17 cellular contexts compared by ENCODE assay signal in genomic region chr16:76932541-76933211, GRCh38.
DNase-seq lines count a peak whose midpoint lies in the region; ATAC-seq and TF ChIP-seq lines count a peak whose summit lies in the region.
"Had no signal": no experiment of that assay in that cellular context is flagged by ENCODE, and none has a peak within 500 bp of the region (broad histone marks: within the 10 kb centered on the region; RNA-seq: fewer than 3 reads in every experiment).

No MANE protein-coding gene starts in this region.

- no peak overlapping the region for H3K27ac ChIP-seq in GM23248
- H3K27ac ChIP-seq: heart right ventricle, HL-60, parathyroid adenoma had no signal

- no peak overlapping the region for H3K9ac ChIP-seq in GM23248
- H3K9ac ChIP-seq: parathyroid adenoma had no signal

- no peaks in the 10 kb centered on the region for H3K4me1 ChIP-seq in GM23248 (ENCODE audit: insufficient read depth)
- H3K4me1 ChIP-seq: parathyroid adenoma had no signal

- H3K9me2 ChIP-seq in GM23248 (ENCODE audit: insufficient read depth) = no peaks in the 10 kb centered on the region

- no peak overlapping the region for H3K4me3 ChIP-seq in GM23248
- H3K4me3 ChIP-seq in fibroblast of the aortic adventitia (ENCODE audit: low read depth, low read length) = no peak overlapping the region
- H3K4me3 ChIP-seq: heart right ventricle had no signal

- no peak overlapping the region for H3K27ac Mint-ChIP-seq in activated naive CD8-positive, alpha-beta T cell treated with anti-CD3 and anti-CD28 coated beads, Interleukin-2, amount 50 U/mL, for 24 hours
- H3K27ac Mint-ChIP-seq in WTC11 = no peak overlapping the region
- H3K27ac Mint-ChIP-seq: activated CD4-positive, alpha-beta T cell treated with anti-CD3 and anti-CD28 coated beads, Interleukin-2, amount 10 ng/mL, durations not matched to agents 7 days and 5 days; B cell had no signal

- no peaks in the 10 kb centered on the region for H3K9me3 ChIP-seq in GM23248 (ENCODE audit: low read depth)
- H3K9me3 ChIP-seq: heart right ventricle had no signal

- H3K27me3 Mint-ChIP-seq in activated naive CD8-positive, alpha-beta T cell treated with anti-CD3 and anti-CD28 coated beads, Interleukin-2, amount 50 U/mL, for 24 hours = peaks cover 2% of the 10 kb centered on the region
- peaks cover 3% of the 10 kb centered on the region; the same call in 1 of the 2 replicates for H3K27me3 Mint-ChIP-seq in WTC11 (ENCODE audit: low read depth)
- H3K27me3 Mint-ChIP-seq: activated CD4-positive, alpha-beta T cell treated with anti-CD3 and anti-CD28 coated beads, Interleukin-2, amount 10 ng/mL, durations not matched to agents 7 days and 5 days; B cell had no signal

- H3K4me2 ChIP-seq in GM23248 (ENCODE audit: unreplicated experiment) = no peak overlapping the region

- H3F3A ChIP-seq in GM23248 (ENCODE audit: insufficient read depth) = no peaks in the 10 kb centered on the region

- in situ Hi-C loops in ACHN (cut with HindIII; ENCODE audit: low pct_ligation_motif_present, low pct_unique_long_range_greater_than_20kb, low sequenced_read_pairs) = no loop called here
- in situ Hi-C loops in GM23248 (cut with MboI) = no loop called here
- in situ Hi-C loops in GM13976 (cut with MboI; ENCODE audit: low sequenced_read_pairs, unreplicated experiment) = no loop called here

- TF ChIP-seq CTCF in fibroblast of the aortic adventitia (IDR thresholded peaks at IDR 0.05; ENCODE audit: insufficient read depth, low read length) (no peak), GM13976 (IDR thresholded peaks at IDR 0.05; ENCODE audit: borderline replicate concordance, control extremely low read depth, extremely low read depth, insufficient read depth, missing control alignments) (no peak), WTC11 (IDR thresholded peaks at IDR 0.05) (no peak)

- H4K20me1 ChIP-seq in GM23248 (ENCODE audit: insufficient read depth) = no peaks in the 10 kb centered on the region

- ATAC-seq in activated naive CD8-positive, alpha-beta T cell treated with anti-CD3 and anti-CD28 coated beads, Interleukin-2, amount 50 U/mL, for 24 hours = peak; percentile 33
- no peak for ATAC-seq in WTC11
- no peak for ATAC-seq in HG03139 (IDR thresholded peaks at IDR 0.05; ENCODE audit: unreplicated experiment)
- ATAC-seq: heart right ventricle, left colon had no signal

- POLR2A ChIA-PET in WTC11 (lab: Charles Lee) = no interaction called here

- H3K27me3 ChIP-seq in GM23248 (replicated peaks; ENCODE audit: insufficient read depth) = no peaks in the 10 kb centered on the region
- H3K27me3 ChIP-seq: heart right ventricle had no signal

- peaks cover 6% of the 10 kb centered on the region for H3K4me1 Mint-ChIP-seq in activated naive CD8-positive, alpha-beta T cell treated with anti-CD3 and anti-CD28 coated beads, Interleukin-2, amount 50 U/mL, for 24 hours
- H3K4me1 Mint-ChIP-seq in WTC11 = no peaks in the 10 kb centered on the region
- H3K4me1 Mint-ChIP-seq: activated CD4-positive, alpha-beta T cell treated with anti-CD3 and anti-CD28 coated beads, Interleukin-2, amount 10 ng/mL, durations not matched to agents 7 days and 5 days; B cell had no signal

- CTCF ChIA-PET in WTC11 (lab: Charles Lee) = no interaction called here

- no peak overlapping the region for H2AFZ ChIP-seq in GM23248
- H2AFZ ChIP-seq: parathyroid adenoma had no signal

- DNase-seq in ACHN (peak; percentile 38), GM23248 (peak; percentile 32), fibroblast of the aortic adventitia (ENCODE audit: low read depth) (peak; percentile 58), NCI-H128 (lab: John Stamatoyannopoulos, UW; ENCODE audit: unreplicated experiment) (no peak), GM13976 (ENCODE audit: low spot score) (no peak), WTC11 (ENCODE audit: low spot score) (no peak)
- DNase-seq in activated naive CD8-positive, alpha-beta T cell treated with anti-CD3 and anti-CD28 coated beads, Interleukin-2, amount 50 U/mL, for 24 hours = no peak
- DNase-seq: activated CD4-positive, alpha-beta T cell treated with anti-CD3 and anti-CD28 coated beads, Interleukin-2, amount 10 ng/mL, durations not matched to agents 7 days and 5 days; DMS53; heart right ventricle; Kasumi-1; left colon; NCI-H1694 had no signal

- H3K4me3 Mint-ChIP-seq in activated naive CD8-positive, alpha-beta T cell treated with anti-CD3 and anti-CD28 coated beads, Interleukin-2, amount 50 U/mL, for 24 hours = no peak overlapping the region
- H3K4me3 Mint-ChIP-seq in WTC11 = no peak overlapping the region
- H3K4me3 Mint-ChIP-seq: activated CD4-positive, alpha-beta T cell treated with anti-CD3 and anti-CD28 coated beads, Interleukin-2, amount 10 ng/mL, durations not matched to agents 7 days and 5 days; B cell had no signal

- no peaks in the 10 kb centered on the region for H3K36me3 ChIP-seq in GM23248 (ENCODE audit: low read depth)
- H3K36me3 ChIP-seq: heart right ventricle had no signal

- 61 to 66% methylated on average over 1 of the region's 1 CpG for WGBS in GM23248 (ENCODE audit: low coverage in 1 of 2, low lambda C conversion rate in 2 of 2, missing lambda C conversion rate in 2 of 2), 2 experiments

- no peaks in the 10 kb centered on the region for H3K36me3 Mint-ChIP-seq in activated naive CD8-positive, alpha-beta T cell treated with anti-CD3 and anti-CD28 coated beads, Interleukin-2, amount 50 U/mL, for 24 hours (ENCODE audit: low read depth)
- peaks cover 12% of the 10 kb centered on the region for H3K36me3 Mint-ChIP-seq in WTC11

- no peaks in the 10 kb centered on the region for H3K79me2 ChIP-seq in GM23248 (ENCODE audit: insufficient read depth)
- H3K79me2 ChIP-seq: parathyroid adenoma had no signal

- peaks cover 8% of the 10 kb centered on the region for H3K9me3 Mint-ChIP-seq in activated naive CD8-positive, alpha-beta T cell treated with anti-CD3 and anti-CD28 coated beads, Interleukin-2, amount 50 U/mL, for 24 hours
- peaks cover 59% of the 10 kb centered on the region for H3K9me3 Mint-ChIP-seq in WTC11
- H3K9me3 Mint-ChIP-seq: activated CD4-positive, alpha-beta T cell treated with anti-CD3 and anti-CD28 coated beads, Interleukin-2, amount 10 ng/mL, durations not matched to agents 7 days and 5 days had no signal

TF ChIP-seq in WTC11, 78 proteins besides CTCF, POLR2A, EP300 and RAD21 (continues in another document):
- no peak for TF ChIP-seq ZNF671 (CRISPR knock-in tag; IDR thresholded peaks at IDR 0.05)
- TF ChIP-seq E2F5 (CRISPR knock-in tag; IDR thresholded peaks at IDR 0.05) = no peak
- no peak for TF ChIP-seq ZNF263 (CRISPR knock-in tag; IDR thresholded peaks at IDR 0.05; ENCODE audit: low read depth)
- no peak for TF ChIP-seq E2F4 (CRISPR knock-in tag; IDR thresholded peaks at IDR 0.05; ENCODE audit: borderline replicate concordance, low read depth)
- no peak for TF ChIP-seq ZNF317 (CRISPR knock-in tag; IDR thresholded peaks at IDR 0.05; ENCODE audit: borderline replicate concordance, low read depth)
- no peak for TF ChIP-seq MXD4 (CRISPR knock-in tag; IDR thresholded peaks at IDR 0.05; ENCODE audit: borderline replicate concordance)
- TF ChIP-seq, protein P1, sequence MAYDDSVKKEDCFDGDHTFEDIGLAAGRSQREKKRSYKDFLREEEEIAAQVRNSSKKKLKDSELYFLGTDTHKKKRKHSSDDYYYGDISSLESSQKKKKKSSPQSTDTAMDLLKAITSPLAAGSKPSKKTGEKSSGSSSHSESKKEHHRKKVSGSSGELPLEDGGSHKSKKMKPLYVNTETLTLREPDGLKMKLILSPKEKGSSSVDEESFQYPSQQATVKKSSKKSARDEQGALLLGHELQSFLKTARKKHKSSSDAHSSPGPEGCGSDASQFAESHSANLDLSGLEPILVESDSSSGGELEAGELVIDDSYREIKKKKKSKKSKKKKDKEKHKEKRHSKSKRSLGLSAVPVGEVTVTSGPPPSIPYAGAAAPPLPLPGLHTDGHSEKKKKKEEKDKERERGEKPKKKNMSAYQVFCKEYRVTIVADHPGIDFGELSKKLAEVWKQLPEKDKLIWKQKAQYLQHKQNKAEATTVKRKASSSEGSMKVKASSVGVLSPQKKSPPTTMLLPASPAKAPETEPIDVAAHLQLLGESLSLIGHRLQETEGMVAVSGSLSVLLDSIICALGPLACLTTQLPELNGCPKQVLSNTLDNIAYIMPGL (CRISPR knock-in tag; IDR thresholded peaks at IDR 0.05) = no peak

Comparison
In these comparisons a context has a peak if more than half of its experiments do, and no peak if none do; other contexts are left out.
1. DNase-seq: peak in ACHN (single experiment), GM23248 (single experiment) and fibroblast of the aortic adventitia (single experiment); none in activated naive CD8-positive, alpha-beta T cell treated with anti-CD3 and anti-CD28 coated beads, Interleukin-2, amount 50 U/mL, for 24 hours (single experiment), NCI-H128 (single experiment), GM13976 (single experiment) and WTC11 (single experiment).